Comparison of ENCODE assay signal across 8 cellular contexts in genomic region chr17:32323784-32324590, GRCh38. TPM values are rescaled to one million over a fixed set of nuclear protein-coding genes. Genes with fewer than 3 reads are reported as not detected.
A peak's percentile ranks its signal among the peaks of the same experiment; 100 is the strongest.
DNase-seq lines count a peak whose midpoint lies in the region; ATAC-seq, FAIRE-seq and TF ChIP-seq lines count a peak whose summit lies in the region.

No MANE protein-coding gene starts in this region.

- ATAC-seq in GM18873 (IDR thresholded peaks at IDR 0.05; ENCODE audit: low FRiP score, unreplicated experiment) = no peak
- ATAC-seq in GM19395 (IDR thresholded peaks at IDR 0.05; ENCODE audit: unreplicated experiment) = no peak
- ATAC-seq in HG02798 (IDR thresholded peaks at IDR 0.05; ENCODE audit: poor library complexity, unreplicated experiment) = no peak

- intact Hi-C loops in kidney (cut with DNase I) = no loop called here

- H3K9me3 ChIP-seq in kidney (ENCODE audit: control insufficient read depth in 1 of 2, low read length in 2 of 2) = no peaks in the 10 kb centered on the region

- peaks cover 0 to 3% of the 10 kb centered on the region in 2 donors for H3K4me1 ChIP-seq in kidney (ENCODE audit: control insufficient read depth in 1 of 2, insufficient read depth in 1 of 2, low read depth in 1 of 2, low read length in 2 of 2)

- H3K36me3 ChIP-seq in kidney (ENCODE audit: control insufficient read depth in 1 of 2, insufficient read depth in 2 of 2, low read length in 2 of 2) = no peaks in the 10 kb centered on the region

- TF ChIP-seq CTCF in kidney (IDR thresholded peaks at IDR 0.05; ENCODE audit: borderline replicate concordance, extremely low read depth, insufficient read depth) = no peak

- peak overlapping the region; percentile 13 to 45 for H3K4me3 ChIP-seq in kidney (ENCODE audit: low read length in 2 of 2)

- peak; percentile 8 to 15 (median 11) for DNase-seq in stimulated activated CD4-positive, alpha-beta T cell treated with anti-CD3 and anti-CD28 coated beads, Interleukin-12 subunit alpha, Interleukin-12 subunit beta, amount 100 ng/mL, for 48 hours (ENCODE audit: low read depth in 2 of 3, low spot score in 1 of 3)
- DNase-seq in stimulated activated CD4-positive, alpha-beta T cell treated with anti-CD3 and anti-CD28 coated beads, Interleukin-4, amount 100 ng/mL, for 1 hour = no peak
- peak; percentile 18 for DNase-seq in activated naive CD4-positive, alpha-beta T cell treated with Interleukin-2 at 50 U/mL for 16 hours
- DNase-seq in kidney (peak; percentile 79), stromal cell of bone marrow (ENCODE audit: low read depth) (peak; percentile 15)

- no peak overlapping the region for H3K27ac ChIP-seq in kidney (ENCODE audit: low read depth in 2 of 2, low read length in 2 of 2)

- FAIRE-seq in kidney (lab: Jason Lieb, UNC) = no peak

- peak overlapping the region in 1 of 2 donors; percentile 66 for H3K9ac ChIP-seq in kidney (ENCODE audit: low read length in 2 of 2)

RNA-seq across cellular contexts. Expression of gene C17orf75, which starts 18.0 kb away (rescaled TPM):
- total RNA-seq in kidney = 19.4 TPM
- 31.6 TPM for polyA plus RNA-seq in kidney (ENCODE audit: insufficient read depth, low read depth, low replicate concordance)

RNA-seq across cellular contexts. Expression of gene ZNF207, which starts 26.0 kb away (rescaled TPM):
- 150 TPM for total RNA-seq in kidney
- polyA plus RNA-seq in kidney (ENCODE audit: insufficient read depth, low read depth, low replicate concordance) = 54.3 TPM

RNA-seq across cellular contexts. Expression of gene RHBDL3, which starts 58.4 kb away (rescaled TPM):
- total RNA-seq in kidney = 0.13 TPM
- 0.11 TPM for polyA plus RNA-seq in kidney (ENCODE audit: insufficient read depth, low read depth, low replicate concordance)
